ENCODE assay signal across 8 cellular contexts in genomic region chr12:11981174-11981733, GRCh38.
A peak's percentile ranks its signal among the peaks of the same experiment; 100 is the strongest.
DNase-seq lines count a peak whose midpoint lies in the region; ATAC-seq and TF ChIP-seq lines count a peak whose summit lies in the region.

No MANE protein-coding gene starts in this region.

- DNase-seq in mammary epithelial cell (peak; percentile 69), MCF 10A (ENCODE audit: unreplicated experiment) (no peak), occipital lobe (lab: John Stamatoyannopoulos, UW) (peak; percentile 4), 8988T (no peak), glutamatergic neuron (no peak)
- DNase-seq in activated CD8-positive, alpha-beta memory T cell treated with anti-CD3 and anti-CD28 coated beads, Interleukin-2, amount 10 ng/mL, durations not matched to agents 7 days and 5 days = peak; percentile 81

- intact Hi-C loops in mammary epithelial cell (cut with micrococcal nuclease) = no loop called here
- intact Hi-C loops in MCF 10A (cut with micrococcal nuclease) = no loop called here

- in situ Hi-C loops in mammary epithelial cell (cut with MboI; ENCODE audit: low sequenced_read_pairs in 2 of 2) = no loop called here

- dilution Hi-C loops in mammary epithelial cell (cut with HindIII; ENCODE audit: low sequenced_read_pairs) = no loop called here

- no peaks in the 10 kb centered on the region for H3K36me3 ChIP-seq in mammary epithelial cell (ENCODE audit: insufficient read depth, low read length)

- H3K4me3 Mint-ChIP-seq in MCF 10A (ENCODE audit: unreplicated experiment) (no peak overlapping the region), glutamatergic neuron (ENCODE audit: unreplicated experiment) (no peak overlapping the region)
- peak overlapping the region; percentile 28 for H3K4me3 Mint-ChIP-seq in activated CD8-positive, alpha-beta memory T cell treated with anti-CD3 and anti-CD28 coated beads, Interleukin-2, amount 10 ng/mL, durations not matched to agents 7 days and 5 days

- 64% methylated on average over 7 of the region's 7 CpGs for WGBS in mammary epithelial cell (ENCODE audit: low coverage, missing lambda C conversion rate)

- no peak overlapping the region for H3K4me2 ChIP-seq in mammary epithelial cell (ENCODE audit: insufficient read depth, low read depth, low read length)

- no peaks in the 10 kb centered on the region for H3K27me3 ChIP-seq in mammary epithelial cell (ENCODE audit: insufficient read depth, low read length)

- no peaks in the 10 kb centered on the region for H4K20me1 ChIP-seq in mammary epithelial cell (ENCODE audit: insufficient read depth, low read length)

- no peak for TF ChIP-seq CTCF in mammary epithelial cell (conservative IDR thresholded peaks at IDR 0.05 in 1 of 2, IDR thresholded peaks at IDR 0.05 in 1 of 2; ENCODE audit: extremely low read depth in 1 of 2, insufficient read depth in 1 of 2, low read depth in 1 of 2, low read length in 2 of 2)
- no peak for TF ChIP-seq CTCF in MCF 10A (IDR thresholded peaks at IDR 0.05; ENCODE audit: unreplicated experiment)
- no peak for TF ChIP-seq CTCF in glutamatergic neuron (IDR thresholded peaks at IDR 0.05; ENCODE audit: partially characterized antibody, unreplicated experiment)

- CTCF ChIA-PET in mammary epithelial cell (lab: Charles Lee; ENCODE audit: low non-redundant PET) = no interaction called here
- CTCF ChIA-PET in MCF 10A (lab: Yijun Ruan, JAX) = no interaction called here
- CTCF ChIA-PET in activated CD8-positive, alpha-beta memory T cell treated with anti-CD3 and anti-CD28 coated beads, Interleukin-2, amount 10 ng/mL, durations not matched to agents 7 days and 5 days (lab: Charles Lee) = interaction anchor here (1.1 to 5.7 kb wide), 7 partner anchors 20 to 400 kb away, joined by 3 to 35 read pairs (median 6); partner anchors contain the start of gene ETV6

- ATAC-seq in HG03460 (IDR thresholded peaks at IDR 0.05; ENCODE audit: unreplicated experiment) (peak; percentile 84), SK-N-SH treated with all-trans-retinoic acid at 6 μM for 48 hours (no peak)
- ATAC-seq in activated CD8-positive, alpha-beta memory T cell treated with anti-CD3 and anti-CD28 coated beads, Interleukin-2, amount 10 ng/mL, durations not matched to agents 7 days and 5 days = peak; percentile 91

- no peaks in the 10 kb centered on the region for H3K27me3 Mint-ChIP-seq in MCF 10A (ENCODE audit: insufficient read depth, unreplicated experiment)
- H3K27me3 Mint-ChIP-seq in activated CD8-positive, alpha-beta memory T cell treated with anti-CD3 and anti-CD28 coated beads, Interleukin-2, amount 10 ng/mL, durations not matched to agents 7 days and 5 days = no peaks in the 10 kb centered on the region
- peaks cover 2% of the 10 kb centered on the region for H3K27me3 Mint-ChIP-seq in glutamatergic neuron (ENCODE audit: unreplicated experiment)

- H3K79me2 ChIP-seq in mammary epithelial cell (ENCODE audit: insufficient read depth, low read length) = no peaks in the 10 kb centered on the region

- H3K27ac Mint-ChIP-seq in MCF 10A (ENCODE audit: low read depth, unreplicated experiment) (no peak overlapping the region), glutamatergic neuron (ENCODE audit: unreplicated experiment) (no peak overlapping the region)
- peak overlapping the region; percentile 96 for H3K27ac Mint-ChIP-seq in activated CD8-positive, alpha-beta memory T cell treated with anti-CD3 and anti-CD28 coated beads, Interleukin-2, amount 10 ng/mL, durations not matched to agents 7 days and 5 days

- POLR2A ChIA-PET in MCF 10A (lab: Yijun Ruan, JAX) = no interaction called here

- H2AFZ ChIP-seq in mammary epithelial cell (ENCODE audit: low read depth, low read length) = peak overlapping the region; percentile 2

- no peaks in the 10 kb centered on the region for H3K36me3 Mint-ChIP-seq in MCF 10A (ENCODE audit: insufficient read depth, unreplicated experiment)
- H3K36me3 Mint-ChIP-seq in activated CD8-positive, alpha-beta memory T cell treated with anti-CD3 and anti-CD28 coated beads, Interleukin-2, amount 10 ng/mL, durations not matched to agents 7 days and 5 days = peaks cover 37% of the 10 kb centered on the region
- H3K36me3 Mint-ChIP-seq in glutamatergic neuron (ENCODE audit: unreplicated experiment) = no peaks in the 10 kb centered on the region

- no peak overlapping the region for H3K4me3 ChIP-seq in mammary epithelial cell (replicated peaks in 1 of 3; ENCODE audit: insufficient read depth in 1 of 3, low read depth in 2 of 3, low read length in 3 of 3)

- H3K4me1 Mint-ChIP-seq in MCF 10A (ENCODE audit: insufficient read depth, unreplicated experiment) (peaks cover 5% of the 10 kb centered on the region), glutamatergic neuron (ENCODE audit: low read depth, unreplicated experiment) (no peaks in the 10 kb centered on the region)
- peaks cover 46% of the 10 kb centered on the region for H3K4me1 Mint-ChIP-seq in activated CD8-positive, alpha-beta memory T cell treated with anti-CD3 and anti-CD28 coated beads, Interleukin-2, amount 10 ng/mL, durations not matched to agents 7 days and 5 days

- peaks cover 11% of the 10 kb centered on the region for H3K4me1 ChIP-seq in mammary epithelial cell (ENCODE audit: insufficient read depth, low read length)

- no peak overlapping the region for H3K27ac ChIP-seq in mammary epithelial cell (ENCODE audit: insufficient read depth, low read depth, low read length)

- H3K9ac ChIP-seq in mammary epithelial cell (ENCODE audit: insufficient read depth, low read length) = no peak overlapping the region

- H3K9me3 ChIP-seq in mammary epithelial cell (replicated peaks; ENCODE audit: insufficient read depth, low read length) = peaks cover 3% of the 10 kb centered on the region

- H3K9me3 Mint-ChIP-seq in MCF 10A (ENCODE audit: unreplicated experiment) (no peaks in the 10 kb centered on the region), glutamatergic neuron (ENCODE audit: unreplicated experiment) (no peaks in the 10 kb centered on the region)
- peaks cover 5% of the 10 kb centered on the region for H3K9me3 Mint-ChIP-seq in activated CD8-positive, alpha-beta memory T cell treated with anti-CD3 and anti-CD28 coated beads, Interleukin-2, amount 10 ng/mL, durations not matched to agents 7 days and 5 days (ENCODE audit: low read depth)

- BruUV-seq in mammary epithelial cell (replicated peaks; lab: Mats Ljungman, UMichigan) (no TSS peak), MCF 10A (replicated peaks; lab: Mats Ljungman, UMichigan) (no TSS peak)

TF ChIP-seq in SK-N-SH treated with all-trans-retinoic acid at 6 μM for 48 hours, 23 proteins besides CTCF, POLR2A, EP300 and RAD21:
- TF ChIP-seq ZNF565 (CRISPR knock-in tag; conservative IDR thresholded peaks at IDR 0.05; ENCODE audit: low read depth) (no peak), ISL1 (CRISPR knock-in tag; IDR thresholded peaks at IDR 0.05) (no peak), BACH2 (CRISPR knock-in tag; IDR thresholded peaks at IDR 0.05; ENCODE audit: borderline replicate concordance) (no peak), TOX (CRISPR knock-in tag; IDR thresholded peaks at IDR 0.05; ENCODE audit: borderline replicate concordance) (no peak), ZNF70 (CRISPR knock-in tag; IDR thresholded peaks at IDR 0.05) (no peak), PPARA (CRISPR knock-in tag; IDR thresholded peaks at IDR 0.05; ENCODE audit: borderline replicate concordance) (no peak), SNAI2 (CRISPR knock-in tag; IDR thresholded peaks at IDR 0.05) (no peak), ZFP30 (CRISPR knock-in tag; IDR thresholded peaks at IDR 0.05) (no peak), ZNF8 (CRISPR knock-in tag; IDR thresholded peaks at IDR 0.05) (no peak), ZFP3 (CRISPR knock-in tag; IDR thresholded peaks at IDR 0.05) (no peak), TCF4 (CRISPR knock-in tag; IDR thresholded peaks at IDR 0.05; ENCODE audit: borderline replicate concordance) (no peak), TSHZ2 (CRISPR knock-in tag; IDR thresholded peaks at IDR 0.05) (no peak)

Comparison
In these comparisons a context has a peak if more than half of its experiments do, and no peak if none do; other contexts are left out.
1. DNase-seq: peak in mammary epithelial cell (single experiment), activated CD8-positive, alpha-beta memory T cell treated with anti-CD3 and anti-CD28 coated beads, Interleukin-2, amount 10 ng/mL, durations not matched to agents 7 days and 5 days (single experiment) and occipital lobe (single experiment); none in MCF 10A (single experiment), 8988T (single experiment) and glutamatergic neuron (single experiment).